19 cellular contexts compared by ENCODE assay signal in genomic region chr5:78603636-78604175, GRCh38. TPM values are rescaled to one million over a fixed set of nuclear protein-coding genes. Genes with fewer than 3 reads are reported as not detected.
DNase-seq lines count a peak whose midpoint lies in the region; ATAC-seq, FAIRE-seq and TF ChIP-seq lines count a peak whose summit lies in the region.
"Had no signal": no experiment of that assay in that cellular context is flagged by ENCODE, and none has a peak within 500 bp of the region (broad histone marks: within the 10 kb centered on the region; RNA-seq: fewer than 3 reads in every experiment).

No MANE protein-coding gene starts in this region.

- peaks cover 23% of the 10 kb centered on the region for H3K79me2 ChIP-seq in HepG2 (ENCODE audit: insufficient read depth, low read length)
- no peaks in the 10 kb centered on the region for H3K79me2 ChIP-seq in K562 (ENCODE audit: control insufficient read depth, insufficient read depth, low read length)

- H3K27me3 Mint-ChIP-seq in nephron progenitor cell (ENCODE audit: low read depth, poor library complexity): no peaks in the 10 kb centered on the region

- ATAC-seq in HepG2 (no peak), right lobe of liver (no peak), K562 (no peak), GM19324 (IDR thresholded peaks at IDR 0.05; ENCODE audit: low FRiP score, unreplicated experiment) (no peak), HG03097 (IDR thresholded peaks at IDR 0.05; ENCODE audit: low FRiP score, unreplicated experiment) (no peak), HG03095 (IDR thresholded peaks at IDR 0.05; ENCODE audit: unreplicated experiment) (no peak)
- ATAC-seq: GM12878, GM23338 had no signal

- H3K9ac ChIP-seq in HepG2 (ENCODE audit: insufficient read depth, low read depth, low read length): no peak overlapping the region
- no peak overlapping the region for H3K9ac ChIP-seq in K562 (ENCODE audit: insufficient read depth in 1 of 2, low read depth in 2 of 2, low read length in 2 of 2)
- H3K9ac ChIP-seq: BLaER1 treated with 17β-estradiol and CSF1 and Interleukin-3, amounts not matched to agents 10 nM and 100 nM had no signal

- in situ Hi-C loops in HepG2 (cut with HindIII; ENCODE audit: extremely low pct_ligation_motif_present, low pct_unique_long_range_greater_than_20kb) (no loop called here), K562 (cut with MboI) (no loop called here)

- H4K20me1 ChIP-seq in HepG2 (ENCODE audit: insufficient read depth, low read length) (no peaks in the 10 kb centered on the region), K562 (replicated peaks; ENCODE audit: control insufficient read depth, insufficient read depth, low read length) (no peaks in the 10 kb centered on the region)
- H4K20me1 ChIP-seq: BLaER1 treated with 17β-estradiol and CSF1 and Interleukin-3, amounts not matched to agents 10 nM and 100 nM had no signal

- H2AFZ ChIP-seq in HepG2 (ENCODE audit: low read length) (no peak overlapping the region), K562 (ENCODE audit: low read depth, low read length) (no peak overlapping the region)
- H2AFZ ChIP-seq: GM23338 had no signal

- peaks cover 93% of the 10 kb centered on the region for H3K4me1 Mint-ChIP-seq in nephron progenitor cell

- 100% methylated on average over 1 of the region's 1 CpG for WGBS in HepG2 (ENCODE audit: low lambda C conversion rate)
- WGBS in right lobe of liver (ENCODE audit: insufficient coverage, low coverage, low lambda C conversion rate, missing lambda C conversion rate): 100% methylated on average over 1 of the region's 1 CpG
- 77% methylated on average over 1 of the region's 1 CpG for whole genome bisulfite sequencing in K562 (ENCODE audit: insufficient coverage, low coverage, missing lambda C conversion rate)
- WGBS in adrenal gland, 4 donors: 93 to 100% (median 98%) methylated on average over 1 of the region's 1 CpG

- CTCF ChIA-PET in HepG2 (lab: Yijun Ruan, JAX; ENCODE audit: low intra/inter-chr PET ratio, low total read pairs): no interaction called here
- CTCF ChIA-PET in K562 (lab: Yijun Ruan, JAX; ENCODE audit: low intra/inter-chr PET ratio): no interaction called here

- H3K4me1 ChIP-seq in HepG2 (ENCODE audit: insufficient read depth, low read length) (peaks cover 100% of the 10 kb centered on the region), right lobe of liver (no peaks in the 10 kb centered on the region), K562 (replicated peaks in 1 of 2; ENCODE audit: control insufficient read depth in 2 of 2, insufficient read depth in 2 of 2, low read length in 2 of 2) (peaks cover 0 to 5% of the 10 kb centered on the region in 2 experiments; a peak in 2 of 5 replicates), adrenal gland (replicated peaks in 1 of 2) (peaks cover 0 to 13% of the 10 kb centered on the region in 2 donors)

- TF ChIP-seq CTCF in HepG2 (CRISPR knock-in tag; IDR thresholded peaks at IDR 0.05): no peak
- no peak for TF ChIP-seq CTCF in right lobe of liver (IDR thresholded peaks at IDR 0.05)
- TF ChIP-seq CTCF in K562 (IDR thresholded peaks at IDR 0.05 in 2 of 3, conservative IDR thresholded peaks at IDR 0.05 in 1 of 3; ENCODE audit: insufficient read depth in 2 of 3, low read depth in 1 of 3, low read length in 3 of 3): no peak
- no peak for TF ChIP-seq CTCF in nephron progenitor cell (IDR thresholded peaks at IDR 0.05)
- no peak for TF ChIP-seq CTCF in adrenal gland (IDR thresholded peaks at IDR 0.05)

- H3K4me3 Mint-ChIP-seq in nephron progenitor cell: no peak overlapping the region
- H3K4me3 Mint-ChIP-seq: CD4-positive, alpha-beta T cell; GM23338 had no signal

- TF ChIP-seq RAD21 in HepG2 (CRISPR knock-in tag; IDR thresholded peaks at IDR 0.05) (no peak), K562 (CRISPR knock-in tag; conservative IDR thresholded peaks at IDR 0.05 in 1 of 2, IDR thresholded peaks at IDR 0.05 in 1 of 2) (no peak)

- peak overlapping the region; percentile 82 for H3K27ac Mint-ChIP-seq in nephron progenitor cell
- H3K27ac Mint-ChIP-seq: CD4-positive, alpha-beta T cell; GM23338 had no signal

- intact Hi-C loops in HepG2 (cut with micrococcal nuclease; ENCODE audit: unreplicated experiment) (loop anchor here (5.0 kb wide), 1 partner anchor 39 kb away; no protein-coding TSS in a partner anchor), right lobe of liver (cut with DNase I) (no loop called here), K562 (cut with micrococcal nuclease) (no loop called here), adrenal gland (cut with DNase I) (no loop called here)

- TF ChIP-seq POLR2A in HepG2 (IDR thresholded peaks at IDR 0.05; ENCODE audit: insufficient read depth in 1 of 2, low read depth in 2 of 2, low read length in 2 of 2): no peak
- TF ChIP-seq POLR2A in right lobe of liver (IDR thresholded peaks at IDR 0.05): no peak
- TF ChIP-seq POLR2A in K562 (conservative IDR thresholded peaks at IDR 0.05): no peak
- no peak for TF ChIP-seq POLR2A in adrenal gland (IDR thresholded peaks at IDR 0.05)

- FAIRE-seq in HepG2 (lab: Jason Lieb, UNC) (no peak), K562 (lab: Jason Lieb, UNC) (no peak)
- FAIRE-seq: GM12878, GM18507, HTR-8/SVneo had no signal

- H3K9me3 Mint-ChIP-seq in nephron progenitor cell: no peaks in the 10 kb centered on the region
- H3K9me3 Mint-ChIP-seq: CD4-positive, alpha-beta T cell; GM23338 had no signal

- H3K4me3 ChIP-seq in HepG2 (replicated peaks in 1 of 3; ENCODE audit: insufficient read depth in 1 of 3, low read depth in 2 of 3, low read length in 3 of 3): no peak overlapping the region
- H3K4me3 ChIP-seq in right lobe of liver: no peak overlapping the region
- no peak overlapping the region for H3K4me3 ChIP-seq in K562
- no peak overlapping the region for H3K4me3 ChIP-seq in adrenal gland
- H3K4me3 ChIP-seq: BLaER1 treated with 17β-estradiol and CSF1 and Interleukin-3, amounts not matched to agents 10 nM and 100 nM; GM12878; GM23338 had no signal

- BruUV-seq in HepG2 (replicated peaks; lab: Mats Ljungman, UMichigan) (no TSS peak), K562 (replicated peaks; lab: Mats Ljungman, UMichigan) (no TSS peak)

- H3K9me3 ChIP-seq in HepG2 (ENCODE audit: low read length) (no peaks in the 10 kb centered on the region), right lobe of liver (no peaks in the 10 kb centered on the region), K562 (replicated peaks; ENCODE audit: control insufficient read depth, insufficient read depth, low read depth, low read length) (no peaks in the 10 kb centered on the region), adrenal gland (replicated peaks in 1 of 3) (no peaks in the 10 kb centered on the region)

- H3K27ac ChIP-seq in HepG2 (ENCODE audit: extremely low read length, insufficient read depth, low read length): peak overlapping the region; percentile 71
- no peak overlapping the region for H3K27ac ChIP-seq in right lobe of liver
- H3K27ac ChIP-seq in K562 (ENCODE audit: extremely low read depth, low read depth, low read length): no peak overlapping the region
- no peak overlapping the region for H3K27ac ChIP-seq in adrenal gland
- H3K27ac ChIP-seq: BLaER1 treated with 17β-estradiol and CSF1 and Interleukin-3, amounts not matched to agents 10 nM and 100 nM had no signal

- no peak overlapping the region for H3K4me2 ChIP-seq in HepG2 (ENCODE audit: low read depth, low read length)
- H3K4me2 ChIP-seq in K562 (ENCODE audit: insufficient read depth, low read length): no peak overlapping the region
- H3K4me2 ChIP-seq: BLaER1 treated with 17β-estradiol and CSF1 and Interleukin-3, amounts not matched to agents 10 nM and 100 nM; GM23338 had no signal

- peaks cover 48% of the 10 kb centered on the region for H3K36me3 Mint-ChIP-seq in nephron progenitor cell (ENCODE audit: low read depth)

- H3K27me3 ChIP-seq in HepG2 (ENCODE audit: control insufficient read depth in 1 of 2, insufficient read depth in 2 of 2, low read length in 2 of 2) (no peaks in the 10 kb centered on the region), right lobe of liver (no peaks in the 10 kb centered on the region), K562 (ENCODE audit: control insufficient read depth in 2 of 2, insufficient read depth in 2 of 2, low read length in 2 of 2) (no peaks in the 10 kb centered on the region), adrenal gland (no peaks in the 10 kb centered on the region)
- H3K27me3 ChIP-seq: BLaER1 treated with 17β-estradiol and CSF1 and Interleukin-3, amounts not matched to agents 10 nM and 100 nM had no signal

- H3K36me3 ChIP-seq in HepG2 (replicated peaks in 1 of 2; ENCODE audit: control insufficient read depth in 1 of 2, insufficient read depth in 2 of 2, low read length in 2 of 2) (peaks cover 0 to 2% of the 10 kb centered on the region in 2 experiments; a peak in 1 of 5 replicates), right lobe of liver (no peaks in the 10 kb centered on the region), K562 (ENCODE audit: control insufficient read depth, insufficient read depth, low read length) (no peaks in the 10 kb centered on the region), adrenal gland (replicated peaks in 1 of 2) (no peaks in the 10 kb centered on the region)

- no peaks in the 10 kb centered on the region for H3K9me1 ChIP-seq in K562 (ENCODE audit: control insufficient read depth, insufficient read depth, low read length)

- TF ChIP-seq EP300 in HepG2 (IDR thresholded peaks at IDR 0.05; ENCODE audit: low read depth in 2 of 2, low read length in 2 of 2): no peak
- TF ChIP-seq EP300 in HepG2 (CRISPR knock-in tag; IDR thresholded peaks at IDR 0.05; ENCODE audit: borderline replicate concordance): no peak
- no peak for TF ChIP-seq EP300 in K562 (IDR thresholded peaks at IDR 0.05; ENCODE audit: low read length)

- no peak for DNase-seq in HepG2 (ENCODE audit: low spot score)
- DNase-seq in right lobe of liver: no peak
- DNase-seq in K562 (ENCODE audit: extremely low read depth in 1 of 4, low spot score in 3 of 4): no peak
- DNase-seq in nephron progenitor cell: no peak
- no peak for DNase-seq in adrenal gland
- DNase-seq: 8988T; ACHN; Calu3; CD4-positive, alpha-beta T cell; DMS79; H7 had no signal

- POLR2A ChIA-PET in HepG2 (lab: Yijun Ruan, JAX) (interaction anchor here (1.3 kb wide), 1 partner anchor 45 kb away, joined by 3 read pairs; the partner anchor contains the start of gene LHFPL2), K562 (lab: Yijun Ruan, JAX) (interaction anchor here (1.4 kb wide), 1 partner anchor 16 kb away, joined by 3 read pairs; no protein-coding TSS in a partner anchor)

RNA-seq across cellular contexts. Expression of gene LHFPL2, which starts 44.9 kb away (rescaled TPM):
- total RNA-seq in HepG2 (2016; rRNA removed; fragmentation: Illumina TruSeq; extraction: Trizol): 20.0 TPM in 2 replicates
- total RNA-seq in HepG2 (2016; cell fraction: cytosol; rRNA removed; fragmentation: Illumina TruSeq; extraction: Trizol; ENCODE audit: low read depth): 9.3 and 10.4 TPM in 2 replicates
- 18.6 and 20.5 TPM in 2 replicates for total RNA-seq in HepG2 (2016; cell fraction: insoluble cytoplasmic fraction; rRNA removed; fragmentation: Illumina TruSeq; extraction: Trizol)
- total RNA-seq in HepG2 (2016; cell fraction: membrane; rRNA removed; fragmentation: Illumina TruSeq; extraction: Trizol): 15.5 and 16.5 TPM in 2 replicates
- 29.5 and 30.3 TPM in 2 replicates for total RNA-seq in HepG2 (2016; cell fraction: nucleus; rRNA removed; fragmentation: Illumina TruSeq; extraction: Trizol)
- polyA plus RNA-seq in HepG2 (2011; rRNA removed): 6.0 and 6.3 TPM in 2 replicates
- polyA plus RNA-seq in HepG2 (2011; cell fraction: cytosol; rRNA removed): 4.6 and 6.5 TPM in 2 replicates
- 8.6 and 9.9 TPM in 2 replicates for polyA plus RNA-seq in HepG2 (2011; cell fraction: nucleus; rRNA removed)
- 9.2 and 12.5 TPM in 2 replicates for polyA plus RNA-seq in HepG2 (2012)
- 1.4 and 1.7 TPM in 2 replicates for polyA plus RNA-seq in HepG2 (2016; cell fraction: cytosol; fragmentation: Illumina TruSeq; extraction: Trizol; ENCODE audit: low read depth)
- 12.6 and 13.6 TPM in 2 replicates for polyA plus RNA-seq in HepG2 (2016; cell fraction: insoluble cytoplasmic fraction; fragmentation: Illumina TruSeq; extraction: Trizol; ENCODE audit: low read depth)
- 5.8 and 5.9 TPM in 2 replicates for polyA plus RNA-seq in HepG2 (2016; cell fraction: membrane; fragmentation: Illumina TruSeq; extraction: Trizol; ENCODE audit: low read depth)
- 26.4 and 29.4 TPM in 2 replicates for polyA plus RNA-seq in HepG2 (2016; cell fraction: nucleus; fragmentation: Illumina TruSeq; extraction: Trizol; ENCODE audit: insufficient read depth, low read depth)
- polyA minus RNA-seq in HepG2 (2011; rRNA and poly(A)+ RNA removed; ENCODE audit: low replicate concordance): 9.6 and 24.5 TPM in 2 replicates
- 13.1 and 14.4 TPM in 2 replicates for polyA minus RNA-seq in HepG2 (2011; cell fraction: cytosol; rRNA and poly(A)+ RNA removed)
- 23.7 and 26.4 TPM in 2 replicates for polyA minus RNA-seq in HepG2 (2011; cell fraction: nucleus; rRNA and poly(A)+ RNA removed)
- total RNA-seq in right lobe of liver: 10 to 100 TPM in 1 of 6 experiments, 1 to 10 TPM in 5; 2.6 to 11.8 (median 4.3) TPM
- 9.1 and 15.2 TPM in 2 replicates for total RNA-seq in K562 (2011; cell fraction: chromatin; rRNA removed; ENCODE audit: low replicate concordance)
- total RNA-seq in K562 (2011; cell fraction: nucleolus; rRNA removed): 7.2 and 7.5 TPM in 2 replicates
- 8.7 and 12.7 TPM in 2 replicates for total RNA-seq in K562 (2011; cell fraction: nucleoplasm; rRNA removed)
- total RNA-seq in K562 (2014; rRNA removed): 4.1 and 5.2 TPM in 2 replicates
- total RNA-seq in K562 (2014; rRNA removed; fragmentation: Illumina TruSeq; extraction: Trizol): 6.4 and 6.6 TPM in 2 replicates
- total RNA-seq in K562 (2015; rRNA removed; fragmentation: Illumina TruSeq; extraction: Trizol): 5.1 and 5.2 TPM in 2 replicates
- 6.6 TPM in 2 replicates for total RNA-seq in K562 (2021)
- polyA plus RNA-seq in K562 (2011; rRNA removed): 1.9 and 4.6 TPM in 2 replicates
- 1.6 and 3.6 TPM in 2 replicates for polyA plus RNA-seq in K562 (2011; cell fraction: cytosol; rRNA removed)
- polyA plus RNA-seq in K562 (2011; cell fraction: nucleus; rRNA removed): 1.8 and 5.6 TPM in 2 replicates
- 3.7 and 6.0 TPM in 2 replicates for polyA plus RNA-seq in K562 (2012)
- polyA plus RNA-seq in K562 (2014; fragmentation: Illumina TruSeq; extraction: Trizol): 4.8 and 5.6 TPM in 2 replicates
- 1 to 10 TPM; 1.0 to 1.6 TPM for polyA plus RNA-seq in K562 (2014; fragmentation: Nextera tagmentation; extraction: Ambion mirVana)
- 3.7 TPM in 2 replicates for polyA plus RNA-seq in K562 (2014; rRNA removed)
- 6.7 and 11.2 TPM in 2 replicates for polyA minus RNA-seq in K562 (2011; rRNA and poly(A)+ RNA removed)
- polyA minus RNA-seq in K562 (2011; cell fraction: cytosol; rRNA and poly(A)+ RNA removed): 5.9 and 9.2 TPM in 2 replicates
- polyA minus RNA-seq in K562 (2011; cell fraction: nucleus; rRNA and poly(A)+ RNA removed): 6.6 and 7.4 TPM in 2 replicates
- 10 to 100 TPM; 34.0 to 68.4 (median 56.9) TPM for total RNA-seq in adrenal gland
- polyA plus RNA-seq in adrenal gland: 10 to 100 TPM in 1 of 3 donors, 1 to 10 TPM in 2; 8.0 to 27.3 (median 8.7) TPM

Comparison
In these comparisons a context has a peak if more than half of its experiments do, and no peak if none do; other contexts are left out.
1. Of the 241 proteins assayed by ChIP-seq in both HepG2 and K562: peak only in HepG2: none; only in K562: none; in both: ZNF121; in neither: 239; mixed calls (peak in some experiments, not most) for 1.